Comparison of ENCODE assay signal across 7 cellular contexts in genomic region chr9:126228111-126228778, GRCh38.
"Had no signal": no experiment of that assay in that cellular context is flagged by ENCODE, and none has a peak within 500 bp of the region (broad histone marks: within the 10 kb centered on the region; RNA-seq: fewer than 3 reads in every experiment).

No MANE protein-coding gene starts in this region.

- H3K36me3 ChIP-seq: left lung, suprapubic skin, transverse colon, uterus had no signal

- H3K9me3 ChIP-seq: left lung, psoas muscle, suprapubic skin, transverse colon, uterus had no signal

- H3K4me1 ChIP-seq: left lung, psoas muscle, transverse colon, uterus had no signal

- H3K4me3 ChIP-seq: left lung, psoas muscle, skin epidermis, suprapubic skin, transverse colon, uterus had no signal

- H3K27ac ChIP-seq: left lung, psoas muscle, skin epidermis, suprapubic skin, transverse colon, uterus, VCaP had no signal
